Comparison of ENCODE assay signal across 11 cellular contexts in the genomic region with DNA sequence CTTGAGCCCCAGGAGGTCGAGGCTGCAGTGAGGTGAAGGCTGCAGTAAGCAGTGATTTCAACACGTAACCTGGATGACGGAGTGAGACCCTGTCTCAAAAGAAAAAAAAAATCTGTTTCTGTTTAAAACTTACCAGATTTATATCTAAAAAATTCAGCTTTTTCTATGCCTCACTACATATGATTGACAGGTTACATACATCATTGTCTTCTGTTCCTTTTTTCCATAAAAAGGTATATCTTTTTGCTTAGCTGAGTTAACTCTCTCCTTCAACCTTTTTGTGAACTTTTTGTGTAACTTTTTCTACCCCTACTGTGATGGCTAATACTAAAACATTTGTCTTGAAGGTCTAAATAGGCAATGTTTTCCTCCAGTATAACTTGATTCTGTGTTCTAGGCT.
"Had no signal": no experiment of that assay in that cellular context is flagged by ENCODE, and none has a peak within 500 bp of the region (broad histone marks: within the 10 kb centered on the region; RNA-seq: fewer than 3 reads in every experiment).

No MANE protein-coding gene starts in this region.

- DNase-seq: GM23248, GOT3, H7, H9, HCEC 1CT, HFFc6 had no signal

- FAIRE-seq: H1, H54 had no signal

- ATAC-seq: GM23338, HCT116 had no signal

- H3K36me3 ChIP-seq: HAP-1 had no signal

- H3K27ac ChIP-seq: GM23248 had no signal

- H3K4me3 ChIP-seq: GM23248, GM23338, HAP-1 had no signal

- H3K9me3 ChIP-seq: HAP-1 had no signal

- H3K9ac ChIP-seq: GM23248 had no signal

- H3K4me2 ChIP-seq: GM23338 had no signal

- H2AFZ ChIP-seq: GM23248, GM23338 had no signal

- H3K4me1 ChIP-seq: HAP-1 had no signal
